8 cellular contexts compared by ENCODE assay signal in genomic region chr1:47333578-47333921, GRCh38. TPM values are rescaled to one million over a fixed set of nuclear protein-coding genes. Genes with fewer than 3 reads are reported as not detected.
DNase-seq lines count a peak whose midpoint lies in the region; ATAC-seq and TF ChIP-seq lines count a peak whose summit lies in the region.

Gene CMPK1, plus strand, starts transcription at chr1:47333790. Its CDS starts 156 bp downstream, at chr1:47333946.

- no peak for TF ChIP-seq POLR2A in lower leg skin (IDR thresholded peaks at IDR 0.05)

- peak within 1 kb of the TSS; percentile 44 to 97 (median 85) for H3K4me3 ChIP-seq in dorsolateral prefrontal cortex
- H3K4me3 ChIP-seq in lower leg skin (ENCODE audit: low read depth, poor library complexity, severe bottlenecking), result peak within 1 kb of the TSS; percentile 91

- ATAC-seq in GM19395 (IDR thresholded peaks at IDR 0.05; ENCODE audit: unreplicated experiment), result peak; percentile 74
- peak; percentile 74 for ATAC-seq in HG03521 (IDR thresholded peaks at IDR 0.05; ENCODE audit: unreplicated experiment)

- H3K27ac ChIP-seq in dorsolateral prefrontal cortex, result peak within 1 kb of the TSS; percentile 74 to 99 (median 96)

- DNase-seq in CD1c-positive myeloid dendritic cell (ENCODE audit: extremely low spot score) (peak; percentile 84), NCI-H69 (lab: John Stamatoyannopoulos, UW) (peak; percentile 89), dorsolateral prefrontal cortex (peak; percentile 65 to 86 (median 78)), lower leg skin (ENCODE audit: low spot score in 2 of 2) (peak; percentile 84 to 95)
- peak; percentile 55 to 71 for DNase-seq in activated CD4-positive, alpha-beta T cell treated with anti-CD3 and anti-CD28 coated beads, Interleukin-2, amount 50 U/mL, for 24 hours (ENCODE audit: low read depth in 1 of 2, low spot score in 1 of 2)
- peak; percentile 64 to 77 for DNase-seq in stimulated activated CD4-positive, alpha-beta T cell treated with anti-CD3 and anti-CD28 coated beads, Interleukin-4, amount 100 ng/mL, for 48 hours (ENCODE audit: low read depth in 2 of 2)

- 1% methylated on average over 9 to 38 of the region's 40 CpGs for WGBS in lower leg skin, 2 donors

- peak in 23 of 56 donors; percentile 10 to 40 (median 24) for TF ChIP-seq CTCF in dorsolateral prefrontal cortex (IDR thresholded peaks at IDR 0.05 in 54 of 56, conservative IDR thresholded peaks at IDR 0.05 in 2 of 56; ENCODE audit: low read depth in 1 of 56, partially characterized antibody in 56 of 56)
- no peak for TF ChIP-seq CTCF in lower leg skin (IDR thresholded peaks at IDR 0.05)

- intact Hi-C loops in dorsolateral prefrontal cortex (cut with DNase I) (loop anchor here in 1 of 2 donors (2.0 to 10.0 kb wide), 2 partner anchors 19 to 101 kb away; partner anchors contain the start of genes FOXD2 and STIL), lower leg skin (cut with DNase I; ENCODE audit: low total_unique reads) (no loop called here)

- no peaks in the 10 kb centered on the region for H3K27me3 ChIP-seq in dorsolateral prefrontal cortex

RNA-seq across cellular contexts. Expression of gene CMPK1, which starts in this region (rescaled TPM):
- total RNA-seq in dorsolateral prefrontal cortex (10 to 100 TPM; 51.5 to 90.1 (median 72.7) TPM), lower leg skin (10 to 100 TPM; 52.6 to 97.9 (median 73.5) TPM)

Comparison
In these comparisons a context has a peak if more than half of its experiments do, and no peak if none do; other contexts are left out.
1. Peak in every context shown above with its lines: DNase-seq, ATAC-seq, H3K4me3 ChIP-seq and H3K27ac ChIP-seq.